ENCODE assay signal across 8 cellular contexts in the genomic region with DNA sequence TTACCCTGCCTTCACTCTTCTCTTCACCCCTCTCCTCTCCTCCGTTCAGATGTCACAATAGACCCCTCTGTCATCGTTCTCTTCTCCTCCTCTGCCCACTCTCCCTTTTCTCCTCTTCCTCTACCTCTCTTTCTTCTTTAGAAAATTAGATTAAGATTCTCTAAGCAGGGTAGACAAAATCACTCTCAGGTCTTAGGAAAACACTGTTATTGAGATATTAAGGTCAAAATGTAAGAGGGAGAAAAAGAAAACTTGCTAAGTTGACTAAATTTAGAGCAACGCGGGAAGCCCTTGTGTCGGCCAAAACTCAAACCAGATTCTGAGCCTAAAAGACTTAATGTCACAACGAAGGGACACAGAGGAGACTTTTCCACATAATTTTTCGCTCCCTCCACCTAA. TPM values are rescaled to one million over a fixed set of nuclear protein-coding genes. Genes with fewer than 3 reads are reported as not detected.
DNase-seq lines count a peak whose midpoint lies in the region; FAIRE-seq and TF ChIP-seq lines count a peak whose summit lies in the region.

No MANE protein-coding gene starts in this region.

- H3K9me3 ChIP-seq in left ventricle myocardium inferior (replicated peaks) (no peaks in the 10 kb centered on the region), small intestine (ENCODE audit: control insufficient read depth, low read depth) (no peaks in the 10 kb centered on the region)

- H3K9me3 Mint-ChIP-seq in mesothelial cell of epicardium: no peaks in the 10 kb centered on the region

- no peak for FAIRE-seq in bronchial epithelial cell (lab: Jason Lieb, UNC)
- no peak for FAIRE-seq in small intestine (lab: Jason Lieb, UNC)

- POLR2A ChIA-PET in RWPE1 (lab: Yijun Ruan, JAX; ENCODE audit: low non-redundant PET): no interaction called here

- WGBS in small intestine, 3 donors: 7 to 22% (median 20%) methylated on average over 7 of the region's 7 CpGs

- H3K4me1 ChIP-seq in left ventricle myocardium inferior (peaks cover 11% of the 10 kb centered on the region), small intestine (ENCODE audit: control insufficient read depth in 2 of 2, insufficient read depth in 1 of 2, low read depth in 1 of 2, low read length in 1 of 2) (peaks cover 0 to 5% of the 10 kb centered on the region in 2 donors)

- H3K36me3 ChIP-seq in left ventricle myocardium inferior: no peaks in the 10 kb centered on the region
- no peaks in the 10 kb centered on the region for H3K36me3 ChIP-seq in bronchial epithelial cell (ENCODE audit: control insufficient read depth, insufficient read depth, low read length)
- no peaks in the 10 kb centered on the region for H3K36me3 ChIP-seq in small intestine (ENCODE audit: control insufficient read depth in 2 of 2, insufficient read depth in 2 of 2, low read length in 2 of 2)

- TF ChIP-seq CTCF in left ventricle myocardium inferior (IDR thresholded peaks at IDR 0.05; ENCODE audit: borderline replicate concordance) (no peak), bronchial epithelial cell (IDR thresholded peaks at IDR 0.05; ENCODE audit: insufficient read depth, low read length, severe bottlenecking) (no peak), mesothelial cell of epicardium (IDR thresholded peaks at IDR 0.05; ENCODE audit: unreplicated experiment) (no peak), RWPE1 (conservative IDR thresholded peaks at IDR 0.05; ENCODE audit: low read depth) (no peak)

- intact Hi-C loops in left ventricle myocardium inferior (cut with micrococcal nuclease) (no loop called here), cardiac septum (cut with DNase I) (no loop called here)

- peak overlapping the region; percentile 39 for H3K27ac Mint-ChIP-seq in mesothelial cell of epicardium

- peak overlapping the region; percentile 83 for H3K4me3 Mint-ChIP-seq in mesothelial cell of epicardium

- CTCF ChIA-PET in RWPE1 (lab: Yijun Ruan, JAX): no interaction called here

- H3K36me3 Mint-ChIP-seq in mesothelial cell of epicardium: no peaks in the 10 kb centered on the region

- H3K4me3 ChIP-seq in left ventricle myocardium inferior (peak overlapping the region; percentile 71), bronchial epithelial cell (ENCODE audit: low read depth, low read length) (peak overlapping the region; percentile 45), small intestine (ENCODE audit: low read depth in 1 of 2, low read length in 2 of 2) (no peak overlapping the region)

- no peak for DNase-seq in left ventricle myocardium inferior
- no peak for DNase-seq in cardiac septum (ENCODE audit: low spot score)
- no peak for DNase-seq in bronchial epithelial cell (ENCODE audit: low read depth)
- DNase-seq in mesothelial cell of epicardium (ENCODE audit: low spot score in 2 of 2, unreplicated experiment in 2 of 2): no peak
- DNase-seq in C1 segment of cervical spinal cord (lab: John Stamatoyannopoulos, UW): no peak
- no peak for DNase-seq in cerebellar cortex (ENCODE audit: low spot score)
- DNase-seq in small intestine: no peak
- DNase-seq in RWPE1 (ENCODE audit: low spot score): no peak

- H3K27me3 Mint-ChIP-seq in mesothelial cell of epicardium (ENCODE audit: low read depth): peaks cover 52% of the 10 kb centered on the region

- H3K4me1 Mint-ChIP-seq in mesothelial cell of epicardium: peaks cover 6% of the 10 kb centered on the region

- H3K27ac ChIP-seq in left ventricle myocardium inferior (replicated peaks): no peak overlapping the region
- H3K27ac ChIP-seq in small intestine (ENCODE audit: low read depth in 1 of 2, low read length in 1 of 2): no peak overlapping the region
- H3K27ac ChIP-seq in RWPE1: no peak overlapping the region

- H3K27me3 ChIP-seq in left ventricle myocardium inferior (ENCODE audit: low read depth) (peaks cover 27% of the 10 kb centered on the region), bronchial epithelial cell (ENCODE audit: control insufficient read depth, insufficient read depth, low read length) (no peaks in the 10 kb centered on the region), small intestine (ENCODE audit: control insufficient read depth in 2 of 2, insufficient read depth in 2 of 2, low read length in 2 of 2) (peaks cover 0 to 11% of the 10 kb centered on the region in 2 donors)

RNA-seq across cellular contexts. Expression of gene ZNF184, which starts 22.1 kb away (rescaled TPM):
- total RNA-seq in left ventricle myocardium inferior (3.2 TPM), cardiac septum (4.2 TPM), bronchial epithelial cell (6.0 and 6.8 TPM in 2 replicates), mesothelial cell of epicardium (14.3 to 15.9 TPM (median 15.1 TPM) in 3 replicates)
- 1 to 10 TPM; 1.6 to 3.7 (median 1.8) TPM for polyA plus RNA-seq in small intestine

Comparison
In these comparisons a context has a peak if more than half of its experiments do, and no peak if none do; other contexts are left out.
1. H3K4me3 ChIP-seq: peak in left ventricle myocardium inferior (single experiment) and bronchial epithelial cell (single experiment); none in small intestine (0 of 2).